13 cellular contexts compared by ENCODE assay signal in the genomic region with DNA sequence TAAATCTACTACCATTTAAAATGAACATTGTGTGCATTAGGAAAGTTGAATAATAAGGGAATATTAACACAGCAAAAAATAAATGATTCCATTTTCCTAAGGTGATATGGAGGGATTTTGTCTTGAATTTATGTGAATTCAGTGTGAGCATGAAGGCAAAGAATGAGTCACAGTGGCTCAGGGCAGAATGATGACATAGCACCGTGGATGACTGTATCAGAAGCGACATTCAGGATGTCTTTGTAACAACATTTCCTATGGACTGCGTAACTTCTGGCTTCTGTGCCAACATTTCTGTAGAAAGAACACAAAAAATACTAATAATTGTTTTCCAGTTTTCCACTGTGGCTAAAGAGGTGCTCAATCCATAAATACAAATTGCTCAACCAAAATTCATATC. TPM values are rescaled to one million over a fixed set of nuclear protein-coding genes. Genes with fewer than 3 reads are reported as not detected.
DNase-seq lines count a peak whose midpoint lies in the region; ATAC-seq and TF ChIP-seq lines count a peak whose summit lies in the region.
"Had no signal": no experiment of that assay in that cellular context is flagged by ENCODE, and none has a peak within 500 bp of the region (broad histone marks: within the 10 kb centered on the region; RNA-seq: fewer than 3 reads in every experiment).

No MANE protein-coding gene starts in this region.

- ATAC-seq in GM19467 (IDR thresholded peaks at IDR 0.05; ENCODE audit: unreplicated experiment), result no peak

- POLR2A ChIA-PET in activated CD4-positive, alpha-beta T cell treated with anti-CD3 and anti-CD28 coated beads, Interleukin-2, amount 10 ng/mL, durations not matched to agents 7 days and 5 days (lab: Charles Lee), result no interaction called here

- TF ChIP-seq CTCF in colonic mucosa (IDR thresholded peaks at IDR 0.05) (no peak), hepatocyte (IDR thresholded peaks at IDR 0.05; ENCODE audit: poor library complexity) (no peak)

- no peak overlapping the region for H3K4me2 ChIP-seq in hepatocyte
- H3K4me2 ChIP-seq: KMS-11 had no signal

- no peaks in the 10 kb centered on the region for H3K79me2 ChIP-seq in hepatocyte

- no peak overlapping the region for H3K4me3 ChIP-seq in colonic mucosa
- H3K4me3 ChIP-seq in hepatocyte, result no peak overlapping the region
- H3K4me3 ChIP-seq: HAP-1 had no signal

- no peaks in the 10 kb centered on the region for H4K20me1 ChIP-seq in hepatocyte (ENCODE audit: insufficient read depth, poor library complexity, severe bottlenecking)

- H3K9ac ChIP-seq in colonic mucosa (ENCODE audit: low read depth in 2 of 2, low read length in 2 of 2), result no peak overlapping the region
- H3K9ac ChIP-seq: KMS-11 had no signal

- H3K27ac ChIP-seq in colonic mucosa, result no peak overlapping the region
- no peak overlapping the region for H3K27ac ChIP-seq in hepatocyte
- H3K27ac ChIP-seq: KMS-11 had no signal

- DNase-seq in GDM1 (lab: John Stamatoyannopoulos, UW) (peak; percentile 10), NCI-H226 (peak; percentile 41), dermis microvascular lymphatic vessel endothelial cell (ENCODE audit: low read depth in 2 of 2) (peak; percentile 89 to 93), non-pigmented ciliary epithelial cell (ENCODE audit: low read depth) (peak; percentile 86), colonic mucosa (no peak), hepatocyte (ENCODE audit: low spot score) (no peak)
- no peak for DNase-seq in activated CD4-positive, alpha-beta T cell treated with anti-CD3 and anti-CD28 coated beads, Interleukin-2, amount 10 ng/mL, durations not matched to agents 7 days and 5 days
- DNase-seq: amygdala, Calu3, RPMI8226 had no signal

- CTCF ChIA-PET in activated CD4-positive, alpha-beta T cell treated with anti-CD3 and anti-CD28 coated beads, Interleukin-2, amount 10 ng/mL, durations not matched to agents 7 days and 5 days (lab: Charles Lee), result no interaction called here

- peaks cover 12% of the 10 kb centered on the region for H3K9me3 Mint-ChIP-seq in activated CD4-positive, alpha-beta T cell treated with anti-CD3 and anti-CD28 coated beads, Interleukin-2, amount 10 ng/mL, durations not matched to agents 7 days and 5 days

- H3K36me3 ChIP-seq in colonic mucosa (no peaks in the 10 kb centered on the region), hepatocyte (replicated peaks; ENCODE audit: insufficient read depth, low read depth) (no peaks in the 10 kb centered on the region)
- H3K36me3 ChIP-seq: HAP-1 had no signal

- H3K9me2 ChIP-seq in hepatocyte (replicated peaks; ENCODE audit: insufficient read depth), result no peaks in the 10 kb centered on the region

- no peak overlapping the region for H3K27ac Mint-ChIP-seq in activated CD4-positive, alpha-beta T cell treated with anti-CD3 and anti-CD28 coated beads, Interleukin-2, amount 10 ng/mL, durations not matched to agents 7 days and 5 days

- intact Hi-C loops in colonic mucosa (cut with DNase I), result no loop called here

- no peaks in the 10 kb centered on the region for H3K36me3 Mint-ChIP-seq in activated CD4-positive, alpha-beta T cell treated with anti-CD3 and anti-CD28 coated beads, Interleukin-2, amount 10 ng/mL, durations not matched to agents 7 days and 5 days (ENCODE audit: low read depth)

- H3K9me3 ChIP-seq in colonic mucosa, result no peaks in the 10 kb centered on the region
- no peaks in the 10 kb centered on the region for H3K9me3 ChIP-seq in hepatocyte (ENCODE audit: low read depth)
- H3K9me3 ChIP-seq: HAP-1 had no signal

- H3K4me1 Mint-ChIP-seq in activated CD4-positive, alpha-beta T cell treated with anti-CD3 and anti-CD28 coated beads, Interleukin-2, amount 10 ng/mL, durations not matched to agents 7 days and 5 days, result no peaks in the 10 kb centered on the region

- H3K27me3 ChIP-seq in colonic mucosa (no peaks in the 10 kb centered on the region), hepatocyte (no peaks in the 10 kb centered on the region)

- WGBS in hepatocyte (ENCODE audit: low lambda C conversion rate, missing lambda C conversion rate), result 89% methylated on average over 3 of the region's 3 CpGs

- H3K4me1 ChIP-seq in colonic mucosa, result no peaks in the 10 kb centered on the region
- no peaks in the 10 kb centered on the region for H3K4me1 ChIP-seq in hepatocyte (ENCODE audit: insufficient read depth)
- H3K4me1 ChIP-seq: HAP-1 had no signal

- no peaks in the 10 kb centered on the region for H3K27me3 Mint-ChIP-seq in activated CD4-positive, alpha-beta T cell treated with anti-CD3 and anti-CD28 coated beads, Interleukin-2, amount 10 ng/mL, durations not matched to agents 7 days and 5 days

- no peak overlapping the region for H3K4me3 Mint-ChIP-seq in activated CD4-positive, alpha-beta T cell treated with anti-CD3 and anti-CD28 coated beads, Interleukin-2, amount 10 ng/mL, durations not matched to agents 7 days and 5 days

- no peak overlapping the region for H2AFZ ChIP-seq in hepatocyte

RNA-seq across cellular contexts. Expression of a gene that starts 54.6 kb away (rescaled TPM):
- total RNA-seq in dermis microvascular lymphatic vessel endothelial cell, result 9.6 and 11.8 TPM in 2 replicates
- total RNA-seq in activated CD4-positive, alpha-beta T cell treated with anti-CD3 and anti-CD28 coated beads, Interleukin-2, amount 10 ng/mL, durations not matched to agents 7 days and 5 days, result 1 to 10 TPM in 1 of 2 experiments, under 1 TPM in 1; 0.79 to 1.5 TPM
- total RNA-seq in colonic mucosa, result 10 to 100 TPM; 13.5 to 17.1 TPM
- total RNA-seq in hepatocyte, result 18.4 and 25.6 TPM in 2 replicates
- polyA plus RNA-seq in hepatocyte, result 21.4 and 23.0 TPM in 2 replicates

Comparison
In these comparisons a context has a peak if more than half of its experiments do, and no peak if none do; other contexts are left out.
1. DNase-seq: peak in GDM1 (single experiment), NCI-H226 (single experiment), dermis microvascular lymphatic vessel endothelial cell (2 of 2) and non-pigmented ciliary epithelial cell (single experiment); none in activated CD4-positive, alpha-beta T cell treated with anti-CD3 and anti-CD28 coated beads, Interleukin-2, amount 10 ng/mL, durations not matched to agents 7 days and 5 days (single experiment), colonic mucosa (single experiment) and hepatocyte (single experiment).